In the genomic region with DNA sequence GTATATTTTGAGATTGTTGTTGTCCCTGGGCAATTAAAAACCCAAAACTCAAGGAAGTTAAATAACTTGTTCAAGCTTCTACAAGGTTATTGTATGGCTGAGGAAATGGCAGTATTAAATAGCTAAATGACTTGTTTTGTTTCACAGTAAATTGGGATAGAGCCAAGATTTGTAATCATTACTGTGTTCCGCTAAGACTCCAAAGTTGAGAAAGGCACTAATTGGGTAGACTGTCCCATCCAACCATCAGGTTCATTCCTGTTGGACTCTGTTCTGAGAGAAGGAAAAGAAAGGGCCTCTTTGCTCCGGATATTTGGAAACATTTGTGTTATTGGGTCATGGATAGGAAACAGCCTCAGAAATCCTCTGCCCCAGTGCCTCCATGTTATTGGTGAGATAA, we compare ENCODE assay signal across 19 cellular contexts.
"Had no signal": no experiment of that assay in that cellular context is flagged by ENCODE, and none has a peak within 500 bp of the region (broad histone marks: within the 10 kb centered on the region; RNA-seq: fewer than 3 reads in every experiment).

No MANE protein-coding gene starts in this region.

- H3K9me3 Mint-ChIP-seq: activated CD4-positive, alpha-beta memory T cell treated with anti-CD3 and anti-CD28 coated beads for 36 hours; activated naive CD4-positive, alpha-beta T cell treated with anti-CD3 and anti-CD28 coated beads for 36 hours; activated naive CD8-positive, alpha-beta T cell treated with anti-CD3 and anti-CD28 coated beads, Interleukin-2, amount 10 ng/mL, durations not matched to agents 7 days and 5 days; neural crest cell had no signal

- H3K27ac Mint-ChIP-seq: activated CD4-positive, alpha-beta memory T cell treated with anti-CD3 and anti-CD28 coated beads for 36 hours; activated naive CD4-positive, alpha-beta T cell treated with anti-CD3 and anti-CD28 coated beads for 36 hours; activated naive CD8-positive, alpha-beta T cell treated with anti-CD3 and anti-CD28 coated beads, Interleukin-2, amount 10 ng/mL, durations not matched to agents 7 days and 5 days; naive thymus-derived CD4-positive, alpha-beta T cell; stimulated activated naive B cell treated with anti-CD40 and anti-IgM and Interleukin-4, amounts not matched to agents 10 μg/mL and 1 μg/mL and 100 μg/mL, for 72 hours; type B pancreatic cell had no signal

- H3K27me3 Mint-ChIP-seq: activated CD4-positive, alpha-beta memory T cell treated with anti-CD3 and anti-CD28 coated beads for 36 hours; stimulated activated naive B cell treated with anti-CD40 and anti-IgM and Interleukin-4, amounts not matched to agents 10 μg/mL and 1 μg/mL and 100 μg/mL, for 72 hours had no signal

- H3K4me1 Mint-ChIP-seq: activated naive CD8-positive, alpha-beta T cell treated with anti-CD3 and anti-CD28 coated beads, Interleukin-2, amount 10 ng/mL, durations not matched to agents 7 days and 5 days; naive thymus-derived CD4-positive, alpha-beta T cell had no signal

- DNase-seq: activated CD4-positive, alpha-beta memory T cell treated with anti-CD3 and anti-CD28 coated beads for 36 hours; activated CD4-positive, alpha-beta T cell treated with anti-CD3 and anti-CD28 coated beads for 48 hours; activated naive CD4-positive, alpha-beta T cell treated with anti-CD3 and anti-CD28 coated beads for 36 hours; activated naive CD8-positive, alpha-beta T cell treated with anti-CD3 and anti-CD28 coated beads, Interleukin-2, amount 10 ng/mL, durations not matched to agents 7 days and 5 days; activated T-cell treated with anti-CD3 and anti-CD28 coated beads, Interleukin-2, amount 50 U/mL, for 48 hours; amniotic stem cell; cerebellar nuclear complex; cortex of kidney; effector CD4-positive, alpha-beta T cell; head of caudate nucleus; naive thymus-derived CD4-positive, alpha-beta T cell; posterior cingulate gyrus; stimulated activated CD4-positive, alpha-beta T cell treated with anti-CD3 and anti-CD28 coated beads, Interleukin-2, amount 100 ng/mL, for 48 hours; stimulated activated CD8-positive, alpha-beta memory T cell treated with anti-CD3 and anti-CD28 coated beads, Interleukin-4, amount 100 ng/mL, for 48 hours; stimulated activated naive B cell treated with anti-CD40 and anti-IgM and Interleukin-4, amounts not matched to agents 10 μg/mL and 1 μg/mL and 100 μg/mL, for 72 hours; testis had no signal

- H3K36me3 Mint-ChIP-seq: activated CD4-positive, alpha-beta memory T cell treated with anti-CD3 and anti-CD28 coated beads for 36 hours; activated naive CD8-positive, alpha-beta T cell treated with anti-CD3 and anti-CD28 coated beads, Interleukin-2, amount 10 ng/mL, durations not matched to agents 7 days and 5 days had no signal

- H3K4me3 Mint-ChIP-seq: activated CD4-positive, alpha-beta memory T cell treated with anti-CD3 and anti-CD28 coated beads for 36 hours; activated naive CD4-positive, alpha-beta T cell treated with anti-CD3 and anti-CD28 coated beads for 36 hours; activated naive CD8-positive, alpha-beta T cell treated with anti-CD3 and anti-CD28 coated beads, Interleukin-2, amount 10 ng/mL, durations not matched to agents 7 days and 5 days; naive thymus-derived CD4-positive, alpha-beta T cell; neural crest cell; stimulated activated naive B cell treated with anti-CD40 and anti-IgM and Interleukin-4, amounts not matched to agents 10 μg/mL and 1 μg/mL and 100 μg/mL, for 72 hours; type B pancreatic cell had no signal

- ATAC-seq: gastroesophageal sphincter; naive thymus-derived CD4-positive, alpha-beta T cell; stimulated activated naive B cell treated with anti-CD40 and anti-IgM and Interleukin-4, amounts not matched to agents 10 μg/mL and 1 μg/mL and 100 μg/mL, for 72 hours had no signal
